8 cellular contexts compared by ENCODE assay signal in the genomic region with DNA sequence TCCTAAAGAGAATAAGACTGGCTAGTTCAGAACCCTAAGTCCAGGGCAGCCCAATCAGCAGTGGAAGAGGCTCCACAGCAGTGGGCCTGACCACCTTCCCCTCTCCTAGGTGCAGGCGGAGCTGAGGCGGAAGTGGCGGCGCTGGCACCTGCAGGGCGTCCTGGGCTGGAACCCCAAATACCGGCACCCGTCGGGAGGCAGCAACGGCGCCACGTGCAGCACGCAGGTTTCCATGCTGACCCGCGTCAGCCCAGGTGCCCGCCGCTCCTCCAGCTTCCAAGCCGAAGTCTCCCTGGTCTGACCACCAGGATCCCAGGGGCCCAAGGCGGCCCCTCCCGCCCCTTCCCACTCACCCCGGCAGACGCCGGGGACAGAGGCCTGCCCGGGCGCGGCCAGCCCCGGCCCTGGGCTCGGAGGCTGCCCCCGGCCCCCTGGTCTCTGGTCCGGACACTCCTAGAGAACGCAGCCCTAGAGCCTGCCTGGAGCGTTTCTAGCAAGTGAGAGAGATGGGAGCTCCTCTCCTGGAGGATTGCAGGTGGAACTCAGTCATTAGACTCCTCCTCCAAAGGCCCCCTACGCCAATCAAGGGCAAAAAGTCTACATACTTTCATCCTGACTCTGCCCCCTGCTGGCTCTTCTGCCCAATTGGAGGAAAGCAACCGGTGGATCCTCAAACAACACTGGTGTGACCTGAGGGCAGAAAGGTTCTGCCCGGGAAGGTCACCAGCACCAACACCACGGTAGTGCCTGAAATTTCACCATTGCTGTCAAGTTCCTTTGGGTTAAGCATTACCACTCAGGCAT. TPM values are rescaled to one million over a fixed set of nuclear protein-coding genes. Genes with fewer than 3 reads are reported as not detected.
DNase-seq lines count a peak whose midpoint lies in the region; ATAC-seq and TF ChIP-seq lines count a peak whose summit lies in the region.

No MANE protein-coding gene starts in this region.

- no peak overlapping the region for H3K4me3 Mint-ChIP-seq in chondrocyte (ENCODE audit: unreplicated experiment)
- H3K4me3 Mint-ChIP-seq in mesothelial cell of epicardium: no peak overlapping the region

- H3K27ac Mint-ChIP-seq in chondrocyte (ENCODE audit: unreplicated experiment) (no peak overlapping the region), mesothelial cell of epicardium (no peak overlapping the region)

- no peak overlapping the region for H3K27ac ChIP-seq in RWPE1

- CTCF ChIA-PET in RWPE1 (lab: Yijun Ruan, JAX): interaction anchor here (0.7 to 1.3 kb wide), 3 partner anchors 11 to 38 kb away, joined by 3 read pairs; no protein-coding TSS in a partner anchor

- TF ChIP-seq CTCF in AG09319 (IDR thresholded peaks at IDR 0.05; ENCODE audit: low read depth, low read length) (peak; percentile 24), RWPE1 (conservative IDR thresholded peaks at IDR 0.05; ENCODE audit: low read depth) (no peak; the same call in 1 of the 2 replicates), chondrocyte (IDR thresholded peaks at IDR 0.05) (peak; percentile 73), mesothelial cell of epicardium (IDR thresholded peaks at IDR 0.05; ENCODE audit: unreplicated experiment) (peak; percentile 35)

- H3K27me3 Mint-ChIP-seq in chondrocyte (ENCODE audit: low read depth) (peaks cover 2% of the 10 kb centered on the region), mesothelial cell of epicardium (ENCODE audit: low read depth) (no peaks in the 10 kb centered on the region)

- no peak for DNase-seq in AG09319 (ENCODE audit: extremely low read depth, low read depth)
- DNase-seq in GM19238 (ENCODE audit: insufficient read length, low spot score): peak; percentile 41
- peak; percentile 21 for DNase-seq in RWPE1 (ENCODE audit: low spot score)
- DNase-seq in chondrocyte (ENCODE audit: low spot score): no peak
- DNase-seq in mesothelial cell of epicardium (ENCODE audit: low spot score in 2 of 2, unreplicated experiment in 2 of 2): no peak
- no peak for DNase-seq in NCI-H1105 treated with DMSO at 0.1 percent for 48 hours (lab: John Stamatoyannopoulos, UW)

- H3K9me3 Mint-ChIP-seq in chondrocyte (ENCODE audit: low read depth) (no peaks in the 10 kb centered on the region), mesothelial cell of epicardium (no peaks in the 10 kb centered on the region)

- H3K36me3 Mint-ChIP-seq in chondrocyte (ENCODE audit: low read depth): no peaks in the 10 kb centered on the region
- H3K36me3 Mint-ChIP-seq in mesothelial cell of epicardium: no peaks in the 10 kb centered on the region

- POLR2A ChIA-PET in RWPE1 (lab: Yijun Ruan, JAX; ENCODE audit: low non-redundant PET): interaction anchor here (0.5 to 0.6 kb wide), 2 partner anchors 23 to 274 kb away, joined by 3 to 6 read pairs; no protein-coding TSS in a partner anchor

- H3K4me1 Mint-ChIP-seq in chondrocyte (ENCODE audit: low read depth) (no peaks in the 10 kb centered on the region), mesothelial cell of epicardium (peaks cover 5% of the 10 kb centered on the region)

- ATAC-seq in GM19035 (IDR thresholded peaks at IDR 0.05; ENCODE audit: unreplicated experiment) (no peak), HG03460 (IDR thresholded peaks at IDR 0.05; ENCODE audit: unreplicated experiment) (no peak)

RNA-seq across cellular contexts. Expression of a gene that starts 33.7 kb away (rescaled TPM):
- total RNA-seq in chondrocyte: 5.8 to 17.0 TPM (median 6.1 TPM) in 3 replicates
- 2.1 to 2.8 TPM (median 2.3 TPM) in 3 replicates for total RNA-seq in mesothelial cell of epicardium

RNA-seq across cellular contexts. Expression of a gene that starts 45.6 kb away (rescaled TPM):
- total RNA-seq in chondrocyte: 49.8 to 55.8 TPM (median 55.0 TPM) in 3 replicates
- total RNA-seq in mesothelial cell of epicardium: 39.6 to 44.7 TPM (median 42.6 TPM) in 3 replicates

RNA-seq across cellular contexts. Expression of a gene that starts 54.5 kb away (rescaled TPM):
- total RNA-seq in chondrocyte (13.5 to 18.5 TPM (median 14.5 TPM) in 3 replicates), mesothelial cell of epicardium (19.1 to 21.0 TPM (median 19.6 TPM) in 3 replicates)

Comparison
In these comparisons a context has a peak if more than half of its experiments do, and no peak if none do; other contexts are left out.
1. DNase-seq: peak in GM19238 (single experiment) and RWPE1 (single experiment); none in AG09319 (single experiment), chondrocyte (single experiment), mesothelial cell of epicardium (0 of 2) and NCI-H1105 treated with DMSO at 0.1 percent for 48 hours (single experiment).